In genomic region chr7:33062023-33062781, GRCh38 we compare ENCODE assay signal across 8 cellular contexts. TPM values are rescaled to one million over a fixed set of nuclear protein-coding genes. Genes with fewer than 3 reads are reported as not detected.
DNase-seq lines count a peak whose midpoint lies in the region; ATAC-seq, FAIRE-seq and TF ChIP-seq lines count a peak whose summit lies in the region.

Gene NT5C3A, minus strand, starts transcription at chr7:33062776. Its CDS starts 71 bp downstream, at chr7:33062705.

- H3K4me1 ChIP-seq in NT2/D1 (ENCODE audit: insufficient read depth, insufficient read length) (no peaks in the 10 kb centered on the region), cardiac muscle cell (ENCODE audit: low read depth) (peaks cover 18% of the 10 kb centered on the region), pancreas (peaks cover 4 to 16% (median 11%) of the 10 kb centered on the region in 3 donors)

- H3K9me3 ChIP-seq in NT2/D1 (ENCODE audit: insufficient read depth, low read length) (no peaks in the 10 kb centered on the region), cardiac muscle cell (ENCODE audit: low read depth) (peaks cover 4% of the 10 kb centered on the region), pancreas (no peaks in the 10 kb centered on the region)

- H3K4me3 ChIP-seq in NT2/D1 (ENCODE audit: insufficient read length, low read depth) (peak within 1 kb of the TSS; percentile 94), cardiac muscle cell (peak within 1 kb of the TSS; percentile 58), pancreas (peak within 1 kb of the TSS; percentile 77 to 98 (median 94))

- peak within 1 kb of the TSS; percentile 90 to 94 for H3K27ac Mint-ChIP-seq in activated naive CD4-positive, alpha-beta T cell treated with anti-CD3 and anti-CD28 coated beads, Interleukin-2, amount 50 U/mL, for 72 hours

- no peaks in the 10 kb centered on the region for H3K27me3 ChIP-seq in NT2/D1 (ENCODE audit: insufficient read depth, insufficient read length)
- H3K27me3 ChIP-seq in cardiac muscle cell, result no peaks in the 10 kb centered on the region
- no peaks in the 10 kb centered on the region for H3K27me3 ChIP-seq in pancreas

- DNase-seq in Ammon's horn (ENCODE audit: low spot score), result peak; percentile 52
- peak; percentile 35 for DNase-seq in NT2/D1 (ENCODE audit: low read depth, low spot score)
- peak in 1 of 2 donors; percentile 32 for DNase-seq in activated naive CD4-positive, alpha-beta T cell treated with anti-CD3 and anti-CD28 coated beads, Interleukin-2, amount 50 U/mL, for 72 hours (ENCODE audit: low spot score in 2 of 2)
- DNase-seq in cardiac muscle cell (ENCODE audit: low read depth in 1 of 2, low spot score in 1 of 2), result peak; percentile 39 to 58
- peak in 4 of 6 donors; percentile 37 to 84 (median 44) for DNase-seq in pancreas
- DNase-seq in D721Med (ENCODE audit: insufficient read length, low spot score), result no peak

- FAIRE-seq in pancreas (lab: Jason Lieb, UNC) (no peak), D721Med (lab: Jason Lieb, UNC) (no peak)

- peaks cover 17 to 64% of the 10 kb centered on the region in 2 donors for H3K36me3 Mint-ChIP-seq in activated naive CD4-positive, alpha-beta T cell treated with anti-CD3 and anti-CD28 coated beads, Interleukin-2, amount 50 U/mL, for 72 hours

- H3K36me3 ChIP-seq in NT2/D1 (ENCODE audit: insufficient read depth, insufficient read length, low read length), result peaks cover 5% of the 10 kb centered on the region
- H3K36me3 ChIP-seq in cardiac muscle cell, result no peaks in the 10 kb centered on the region
- H3K36me3 ChIP-seq in pancreas, result no peaks in the 10 kb centered on the region

- intact Hi-C loops in pancreas (cut with DNase I), result loop anchor here in 1 of 3 donors (10.0 kb wide), 1 partner anchor 107 kb away; the partner anchor contains the start of gene FKBP9

- TF ChIP-seq CTCF in cardiac muscle cell (IDR thresholded peaks at IDR 0.05; ENCODE audit: low read depth, low read length) (no peak), pancreas (IDR thresholded peaks at IDR 0.05) (no peak), D721Med (IDR thresholded peaks at IDR 0.05; ENCODE audit: insufficient read depth, missing control alignments) (no peak)

- H3K9ac ChIP-seq in NT2/D1 (ENCODE audit: insufficient read length, low read depth), result peak within 1 kb of the TSS; percentile 93

- 0% methylated on average over 66 of the region's 66 CpGs for WGBS in pancreas, 2 donors

- peak; percentile 5 for ATAC-seq in GM18868 (IDR thresholded peaks at IDR 0.05; ENCODE audit: unreplicated experiment)
- peak; percentile 35 for ATAC-seq in HG03066 (IDR thresholded peaks at IDR 0.05; ENCODE audit: low read depth, unreplicated experiment)
- ATAC-seq in activated naive CD4-positive, alpha-beta T cell treated with anti-CD3 and anti-CD28 coated beads, Interleukin-2, amount 50 U/mL, for 72 hours, result peak in 1 of 2 donors; percentile 4
- ATAC-seq in pancreas, result peak; percentile 45 to 66 (median 54)

- H3K27ac ChIP-seq in cardiac muscle cell, result peak within 1 kb of the TSS; percentile 92
- H3K27ac ChIP-seq in pancreas, result peak within 1 kb of the TSS; percentile 80 to 97 (median 86)

- peaks cover 7 to 17% of the 10 kb centered on the region in 2 donors for H3K9me3 Mint-ChIP-seq in activated naive CD4-positive, alpha-beta T cell treated with anti-CD3 and anti-CD28 coated beads, Interleukin-2, amount 50 U/mL, for 72 hours

RNA-seq across cellular contexts. Expression of gene NT5C3A, which starts in this region (rescaled TPM):
- total RNA-seq in activated naive CD4-positive, alpha-beta T cell treated with anti-CD3 and anti-CD28 coated beads, Interleukin-2, amount 50 U/mL, for 72 hours, result 10 to 100 TPM; 37.9 to 53.5 TPM
- 23.7 and 26.9 TPM in 2 replicates for total RNA-seq in cardiac muscle cell
- 37.6 and 42.6 TPM in 2 replicates for polyA plus RNA-seq in cardiac muscle cell
- total RNA-seq in pancreas, result 10 to 100 TPM; 15.6 to 30.3 (median 24.6) TPM
- polyA plus RNA-seq in pancreas, result 10 to 100 TPM; 13.8 to 25.1 TPM
